1 cellular context compared by ENCODE assay signal in genomic region chr1:151513626-151514101, GRCh38.
A peak's percentile ranks its signal among the peaks of the same experiment; 100 is the strongest.
TF ChIP-seq lines count a peak whose summit lies in the region.

No MANE protein-coding gene starts in this region.

TF ChIP-seq in K562, 482 proteins besides CTCF, POLR2A, EP300 and RAD21:
- TF ChIP-seq MLLT1 (IDR thresholded peaks at IDR 0.05) (no peak), PKNOX1 (IDR thresholded peaks at IDR 0.05) (peak; percentile 32; the same call in 1 of the 2 replicates), ZNF347 (CRISPR knock-in tag; IDR thresholded peaks at IDR 0.05; ENCODE audit: low read depth) (no peak)
